ENCODE assay signal across 8 cellular contexts in genomic region chr17:35808240-35808961, GRCh38. TPM values are rescaled to one million over a fixed set of nuclear protein-coding genes. Genes with fewer than 3 reads are reported as not detected.
DNase-seq lines count a peak whose midpoint lies in the region; ATAC-seq and TF ChIP-seq lines count a peak whose summit lies in the region.

No MANE protein-coding gene starts in this region.

- H3K27me3 ChIP-seq in testis, result no peaks in the 10 kb centered on the region

- H3K4me3 ChIP-seq in testis, result peak overlapping the region; percentile 90 to 93

- no peaks in the 10 kb centered on the region for H3K27me3 Mint-ChIP-seq in activated CD4-positive, alpha-beta T cell treated with anti-CD3 and anti-CD28 coated beads, Interleukin-2, amount 10 ng/mL, durations not matched to agents 7 days and 5 days
- H3K27me3 Mint-ChIP-seq in activated T-helper 2 cell treated with anti-CD3 and anti-CD28 coated beads, Interferon-gamma antibody, Interleukin-2, Interleukin-4, amounts not matched to agents 10 μg/mL and 5 μg/mL and 100 μg/mL, durations not matched to agents 14 hours and 24 hours and 36 hours (ENCODE audit: low read depth), result no peaks in the 10 kb centered on the region
- peaks cover 5 to 19% (median 14%) of the 10 kb centered on the region in 3 donors for H3K27me3 Mint-ChIP-seq in immature natural killer cell (ENCODE audit: low read depth in 3 of 3)

- H3K27ac Mint-ChIP-seq in activated CD4-positive, alpha-beta T cell treated with anti-CD3 and anti-CD28 coated beads, Interleukin-2, amount 10 ng/mL, durations not matched to agents 7 days and 5 days, result peak overlapping the region; percentile 96
- peak overlapping the region; percentile 97 for H3K27ac Mint-ChIP-seq in activated T-helper 2 cell treated with anti-CD3 and anti-CD28 coated beads, Interferon-gamma antibody, Interleukin-2, Interleukin-4, amounts not matched to agents 10 μg/mL and 5 μg/mL and 100 μg/mL, durations not matched to agents 14 hours and 24 hours and 36 hours
- peak overlapping the region; percentile 93 to 99 (median 99) for H3K27ac Mint-ChIP-seq in immature natural killer cell

- H3K4me1 Mint-ChIP-seq in activated CD4-positive, alpha-beta T cell treated with anti-CD3 and anti-CD28 coated beads, Interleukin-2, amount 10 ng/mL, durations not matched to agents 7 days and 5 days, result peaks cover 53% of the 10 kb centered on the region
- peaks cover 30% of the 10 kb centered on the region for H3K4me1 Mint-ChIP-seq in activated T-helper 2 cell treated with anti-CD3 and anti-CD28 coated beads, Interferon-gamma antibody, Interleukin-2, Interleukin-4, amounts not matched to agents 10 μg/mL and 5 μg/mL and 100 μg/mL, durations not matched to agents 14 hours and 24 hours and 36 hours (ENCODE audit: low read depth)
- peaks cover 39 to 53% of the 10 kb centered on the region in 2 donors for H3K4me1 Mint-ChIP-seq in immature natural killer cell

- H3K9me3 ChIP-seq in testis, result no peaks in the 10 kb centered on the region

- TF ChIP-seq CTCF in testis (IDR thresholded peaks at IDR 0.05), result no peak

- H3K36me3 ChIP-seq in testis (ENCODE audit: low read depth, missing control alignments), result no peaks in the 10 kb centered on the region

- peak overlapping the region; percentile 95 to 97 for H3K27ac ChIP-seq in testis

- peaks cover 19% of the 10 kb centered on the region for H3K4me1 ChIP-seq in testis

- TF ChIP-seq POLR2A in testis (IDR thresholded peaks at IDR 0.05), result no peak

- peak overlapping the region; percentile 94 for H3K4me3 Mint-ChIP-seq in activated CD4-positive, alpha-beta T cell treated with anti-CD3 and anti-CD28 coated beads, Interleukin-2, amount 10 ng/mL, durations not matched to agents 7 days and 5 days
- peak overlapping the region; percentile 91 for H3K4me3 Mint-ChIP-seq in activated T-helper 2 cell treated with anti-CD3 and anti-CD28 coated beads, Interferon-gamma antibody, Interleukin-2, Interleukin-4, amounts not matched to agents 10 μg/mL and 5 μg/mL and 100 μg/mL, durations not matched to agents 14 hours and 24 hours and 36 hours (ENCODE audit: low read depth)
- H3K4me3 Mint-ChIP-seq in immature natural killer cell, result peak overlapping the region; percentile 96 to 100 (median 97)

- intact Hi-C loops in activated T-helper 2 cell treated with anti-CD3 and anti-CD28 coated beads, Interferon-gamma antibody, Interleukin-2, Interleukin-4, amounts not matched to agents 10 μg/mL and 5 μg/mL and 100 μg/mL, durations not matched to agents 14 hours and 24 hours and 36 hours (cut with micrococcal nuclease), result loop anchor here (5.0 kb wide), 1 partner anchor 221 kb away; the partner anchor contains the start of gene AP2B1
- intact Hi-C loops in testis (cut with DNase I; ENCODE audit: low total_unique reads), result no loop called here

- 23 to 25% methylated on average over 19 of the region's 19 CpGs for WGBS in testis, 2 donors

- ATAC-seq in GM21447 (IDR thresholded peaks at IDR 0.05; ENCODE audit: unreplicated experiment), result no peak

- no peak for DNase-seq in activated CD4-positive, alpha-beta T cell treated with anti-CD3 and anti-CD28 coated beads, Interleukin-2, amount 10 ng/mL, durations not matched to agents 7 days and 5 days
- DNase-seq in activated CD4-positive, alpha-beta T cell treated with anti-CD3 and anti-CD28 coated beads, Interleukin-2, amount 50 U/mL, for 4 hours, result no peak
- DNase-seq in activated T-helper 2 cell treated with anti-CD3 and anti-CD28 coated beads, Interferon-gamma antibody, Interleukin-2, Interleukin-4, amounts not matched to agents 10 μg/mL and 5 μg/mL and 100 μg/mL, durations not matched to agents 14 hours and 24 hours and 36 hours (ENCODE audit: low spot score), result no peak
- DNase-seq in immature natural killer cell (no peak), testis (no peak), HCEC 1CT (no peak)
- DNase-seq in stimulated activated naive CD4-positive, alpha-beta T cell treated with Interleukin-2 at 50 U/mL for 16 hours (lab: John Stamatoyannopoulos, UW), result no peak

- H3K9me3 Mint-ChIP-seq in activated CD4-positive, alpha-beta T cell treated with anti-CD3 and anti-CD28 coated beads, Interleukin-2, amount 10 ng/mL, durations not matched to agents 7 days and 5 days, result no peaks in the 10 kb centered on the region
- no peaks in the 10 kb centered on the region for H3K9me3 Mint-ChIP-seq in activated T-helper 2 cell treated with anti-CD3 and anti-CD28 coated beads, Interferon-gamma antibody, Interleukin-2, Interleukin-4, amounts not matched to agents 10 μg/mL and 5 μg/mL and 100 μg/mL, durations not matched to agents 14 hours and 24 hours and 36 hours
- no peaks in the 10 kb centered on the region for H3K9me3 Mint-ChIP-seq in immature natural killer cell

- CTCF ChIA-PET in activated CD4-positive, alpha-beta T cell treated with anti-CD3 and anti-CD28 coated beads, Interleukin-2, amount 10 ng/mL, durations not matched to agents 7 days and 5 days (lab: Charles Lee), result interaction anchor here (0.6 to 3.1 kb wide), 31 partner anchors 9 to 760 kb away, joined by 3 to 44 read pairs (median 4); partner anchors contain the start of genes MMP28 and SLFN12L

- POLR2A ChIA-PET in activated CD4-positive, alpha-beta T cell treated with anti-CD3 and anti-CD28 coated beads, Interleukin-2, amount 10 ng/mL, durations not matched to agents 7 days and 5 days (lab: Charles Lee), result interaction anchor here (1.0 to 2.6 kb wide), 2 partner anchors 45 to 222 kb away, joined by 3 to 21 read pairs; no protein-coding TSS in a partner anchor

- H3K36me3 Mint-ChIP-seq in activated CD4-positive, alpha-beta T cell treated with anti-CD3 and anti-CD28 coated beads, Interleukin-2, amount 10 ng/mL, durations not matched to agents 7 days and 5 days (ENCODE audit: low read depth), result peaks cover 14% of the 10 kb centered on the region
- peaks cover 20% of the 10 kb centered on the region for H3K36me3 Mint-ChIP-seq in activated T-helper 2 cell treated with anti-CD3 and anti-CD28 coated beads, Interferon-gamma antibody, Interleukin-2, Interleukin-4, amounts not matched to agents 10 μg/mL and 5 μg/mL and 100 μg/mL, durations not matched to agents 14 hours and 24 hours and 36 hours (ENCODE audit: low read depth)
- no peaks in the 10 kb centered on the region for H3K36me3 Mint-ChIP-seq in immature natural killer cell

RNA-seq across cellular contexts. Expression of gene TAF15, which starts 0.9 kb away (rescaled TPM):
- total RNA-seq in activated CD4-positive, alpha-beta T cell treated with anti-CD3 and anti-CD28 coated beads, Interleukin-2, amount 10 ng/mL, durations not matched to agents 7 days and 5 days, result 100 to 1,000 TPM; 274 to 311 TPM
- total RNA-seq in activated T-helper 2 cell treated with anti-CD3 and anti-CD28 coated beads, Interferon-gamma antibody, Interleukin-2, Interleukin-4, amounts not matched to agents 10 μg/mL and 5 μg/mL and 100 μg/mL, durations not matched to agents 14 hours and 24 hours and 36 hours, result 315 and 321 TPM in 2 replicates
- polyA plus RNA-seq in immature natural killer cell (10 to 100 TPM in 2 of 3 donors, 1 to 10 TPM in 1; 9.4 to 35.5 (median 10.3) TPM), testis (ENCODE audit: insufficient read depth, low read depth, low replicate concordance) (185 TPM)
- 100 to 1,000 TPM; 133 to 160 TPM for total RNA-seq in testis

RNA-seq across cellular contexts. Expression of gene MMP28, which starts 13.0 kb away (rescaled TPM):
- total RNA-seq in activated CD4-positive, alpha-beta T cell treated with anti-CD3 and anti-CD28 coated beads, Interleukin-2, amount 10 ng/mL, durations not matched to agents 7 days and 5 days, result not detected
- total RNA-seq in activated T-helper 2 cell treated with anti-CD3 and anti-CD28 coated beads, Interferon-gamma antibody, Interleukin-2, Interleukin-4, amounts not matched to agents 10 μg/mL and 5 μg/mL and 100 μg/mL, durations not matched to agents 14 hours and 24 hours and 36 hours, result not detected in 2 replicates
- polyA plus RNA-seq in immature natural killer cell, result not detected
- total RNA-seq in testis, result 100 to 1,000 TPM; 179 to 237 TPM
- 78.3 TPM for polyA plus RNA-seq in testis (ENCODE audit: insufficient read depth, low read depth, low replicate concordance)

RNA-seq across cellular contexts. Expression of gene C17orf50, which starts 47.7 kb away (rescaled TPM):
- total RNA-seq in activated CD4-positive, alpha-beta T cell treated with anti-CD3 and anti-CD28 coated beads, Interleukin-2, amount 10 ng/mL, durations not matched to agents 7 days and 5 days, result not detected
- not detected in 2 replicates for total RNA-seq in activated T-helper 2 cell treated with anti-CD3 and anti-CD28 coated beads, Interferon-gamma antibody, Interleukin-2, Interleukin-4, amounts not matched to agents 10 μg/mL and 5 μg/mL and 100 μg/mL, durations not matched to agents 14 hours and 24 hours and 36 hours
- polyA plus RNA-seq in immature natural killer cell, result under 1 TPM in 2 of 3 donors, not detected in 1; 0.28 to 0.34 TPM
- total RNA-seq in testis, result 100 to 1,000 TPM in 1 of 2 donors, 10 to 100 TPM in 1; 48.8 to 102 TPM
- polyA plus RNA-seq in testis (ENCODE audit: insufficient read depth, low read depth, low replicate concordance), result 154 TPM

RNA-seq across cellular contexts. Expression of gene GAS2L2, which starts 55.4 kb away (rescaled TPM):
- total RNA-seq in activated CD4-positive, alpha-beta T cell treated with anti-CD3 and anti-CD28 coated beads, Interleukin-2, amount 10 ng/mL, durations not matched to agents 7 days and 5 days, result not detected
- total RNA-seq in activated T-helper 2 cell treated with anti-CD3 and anti-CD28 coated beads, Interferon-gamma antibody, Interleukin-2, Interleukin-4, amounts not matched to agents 10 μg/mL and 5 μg/mL and 100 μg/mL, durations not matched to agents 14 hours and 24 hours and 36 hours, result not detected in 2 replicates
- not detected for polyA plus RNA-seq in immature natural killer cell
- total RNA-seq in testis, result under 1 TPM; 0.31 to 0.71 TPM
- 0.62 TPM for polyA plus RNA-seq in testis (ENCODE audit: insufficient read depth, low read depth, low replicate concordance)

Comparison
In these comparisons a context has a peak if more than half of its experiments do, and no peak if none do; other contexts are left out.
1. RNA of gene MMP28, which starts 13.0 kb away (total RNA-seq): 179 to 237 TPM in testis; not detected in activated CD4-positive, alpha-beta T cell treated with anti-CD3 and anti-CD28 coated beads, Interleukin-2, amount 10 ng/mL, durations not matched to agents 7 days and 5 days and not detected in activated T-helper 2 cell treated with anti-CD3 and anti-CD28 coated beads, Interferon-gamma antibody, Interleukin-2, Interleukin-4, amounts not matched to agents 10 μg/mL and 5 μg/mL and 100 μg/mL, durations not matched to agents 14 hours and 24 hours and 36 hours; every median in the first group is over 100 times any median in the second.
2. RNA of gene C17orf50, which starts 47.7 kb away (total RNA-seq): 48.8 to 102 TPM in testis; not detected in activated CD4-positive, alpha-beta T cell treated with anti-CD3 and anti-CD28 coated beads, Interleukin-2, amount 10 ng/mL, durations not matched to agents 7 days and 5 days and not detected in activated T-helper 2 cell treated with anti-CD3 and anti-CD28 coated beads, Interferon-gamma antibody, Interleukin-2, Interleukin-4, amounts not matched to agents 10 μg/mL and 5 μg/mL and 100 μg/mL, durations not matched to agents 14 hours and 24 hours and 36 hours; every median in the first group is over 10 times any median in the second.
3. Peak in every context shown above with its lines, with median percentiles within 50 percentile points of each other: H3K27ac Mint-ChIP-seq and H3K4me3 Mint-ChIP-seq.